Comparison of ENCODE assay signal across 8 cellular contexts in the genomic region with DNA sequence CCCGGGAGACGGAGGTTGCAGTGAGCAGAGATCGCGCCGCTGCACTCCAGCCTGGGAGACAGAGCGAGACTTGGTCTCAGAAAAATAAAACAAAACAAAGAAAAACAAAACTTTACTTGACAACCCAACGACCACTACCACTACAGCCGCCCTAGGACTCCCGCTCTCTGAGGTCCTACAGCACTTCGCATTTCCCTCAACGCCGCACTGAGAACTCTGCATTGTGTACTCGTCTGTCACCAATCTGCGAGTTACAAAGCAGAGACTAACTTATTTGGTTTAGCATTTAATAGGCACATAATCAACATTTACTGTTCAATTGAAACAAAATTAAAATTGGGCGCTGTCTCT. TPM values are rescaled to one million over a fixed set of nuclear protein-coding genes. Genes with fewer than 3 reads are reported as not detected.
DNase-seq lines count a peak whose midpoint lies in the region; ATAC-seq, FAIRE-seq and TF ChIP-seq lines count a peak whose summit lies in the region.

No MANE protein-coding gene starts in this region.

- DNase-seq in GM12892 (ENCODE audit: insufficient read length) (peak; percentile 10), NB4 (ENCODE audit: low read depth) (peak; percentile 39), body of pancreas (peak in 2 of 4 donors; percentile 23 to 33), left colon (peak in 1 of 2 donors; percentile 31), substantia nigra (lab: John Stamatoyannopoulos, UW) (peak in 12 of 49 donors; percentile 4 to 45 (median 13)), GM20000 (ENCODE audit: low spot score) (no peak)

- H3K36me3 ChIP-seq in body of pancreas (replicated peaks in 1 of 2; ENCODE audit: insufficient read depth in 1 of 2, low read depth in 2 of 2), result peaks cover 0 to 5% of the 10 kb centered on the region in 2 donors

- ATAC-seq in body of pancreas, result peak; percentile 30
- peak; percentile 20 for ATAC-seq in left colon
- no peak for ATAC-seq in GM19328 (IDR thresholded peaks at IDR 0.05; ENCODE audit: unreplicated experiment)
- no peak for ATAC-seq in HG03095 (IDR thresholded peaks at IDR 0.05; ENCODE audit: unreplicated experiment)

- no peak for TF ChIP-seq POLR2A in GM12892 (IDR thresholded peaks at IDR 0.05; ENCODE audit: low read depth, low read length)
- no peak for TF ChIP-seq POLR2A in NB4 (IDR thresholded peaks at IDR 0.05; ENCODE audit: extremely low read depth, insufficient read length)
- TF ChIP-seq POLR2A in body of pancreas (IDR thresholded peaks at IDR 0.05), result no peak

- WGBS in body of pancreas, 2 donors, result 13 to 18% methylated on average over 15 of the region's 15 CpGs

- H3K4me1 ChIP-seq in body of pancreas, result peaks cover 30% of the 10 kb centered on the region

- peak; percentile 17 for FAIRE-seq in GM12892 (lab: Jason Lieb, UNC)

- TF ChIP-seq CTCF in NB4 (IDR thresholded peaks at IDR 0.05; ENCODE audit: low read depth, low read length) (no peak), body of pancreas (IDR thresholded peaks at IDR 0.05) (peak in 1 of 7 experiments; percentile 4), GM20000 (IDR thresholded peaks at IDR 0.05; ENCODE audit: extremely low read depth, missing control alignments) (no peak)

- H3K4me3 ChIP-seq in NB4 (ENCODE audit: low read depth, low read length), result peak overlapping the region; percentile 91
- H3K4me3 ChIP-seq in body of pancreas, result peak overlapping the region; percentile 57 to 64

- intact Hi-C loops in body of pancreas (cut with DNase I), result no loop called here
- intact Hi-C loops in left colon (cut with DNase I, micrococcal nuclease), result no loop called here

- no peaks in the 10 kb centered on the region for H3K27me3 ChIP-seq in body of pancreas

- H3K9me3 ChIP-seq in body of pancreas, result no peaks in the 10 kb centered on the region

- H3K27ac ChIP-seq in body of pancreas, result peak overlapping the region; percentile 92 to 97 (median 92)
- peak overlapping the region; percentile 85 for H3K27ac ChIP-seq in substantia nigra (ENCODE audit: low read depth, low read length, poor library complexity, severe bottlenecking)

RNA-seq across cellular contexts. Expression of a gene that starts 0.5 kb away (rescaled TPM):
- 149 TPM for polyA plus RNA-seq in GM12892 (2012; ENCODE audit: missing spikeins)
- total RNA-seq in body of pancreas, result 10 to 100 TPM; 82.5 to 95.6 TPM
- 100 to 1,000 TPM; 135 to 143 TPM for total RNA-seq in left colon

RNA-seq across cellular contexts. Expression of a gene that starts 7.5 kb away (rescaled TPM):
- 26.7 TPM for polyA plus RNA-seq in GM12892 (2012; ENCODE audit: missing spikeins)
- total RNA-seq in body of pancreas (10 to 100 TPM in 1 of 2 donors, 1 to 10 TPM in 1; 7.6 to 15.6 TPM), left colon (10 to 100 TPM; 11.2 to 11.3 TPM)

Comparison
In these comparisons a context has a peak if more than half of its experiments do, and no peak if none do; other contexts are left out.
1. ATAC-seq: peak in body of pancreas (single experiment) and left colon (single experiment); none in GM19328 (single experiment) and HG03095 (single experiment).